15 cellular contexts compared by ENCODE assay signal in genomic region chr18:29840101-29840500, GRCh38.
DNase-seq lines count a peak whose midpoint lies in the region; ATAC-seq, FAIRE-seq and TF ChIP-seq lines count a peak whose summit lies in the region.
"Had no signal": no experiment of that assay in that cellular context is flagged by ENCODE, and none has a peak within 500 bp of the region (broad histone marks: within the 10 kb centered on the region; RNA-seq: fewer than 3 reads in every experiment).

No MANE protein-coding gene starts in this region.

- no peak overlapping the region for H3K27ac Mint-ChIP-seq in nephron progenitor cell

- H3K4me1 Mint-ChIP-seq in nephron progenitor cell = no peaks in the 10 kb centered on the region

- H3K4me3 ChIP-seq in AG10803 (ENCODE audit: low read length) (no peak overlapping the region), vagina (no peak overlapping the region)
- H3K4me3 ChIP-seq: body of pancreas had no signal

- intact Hi-C loops in vagina (cut with DNase I) = no loop called here

- peak; percentile 100 for ATAC-seq in foreskin keratinocyte
- ATAC-seq: body of pancreas had no signal

- no peak for FAIRE-seq in frontal cortex (lab: Jason Lieb, UNC)
- FAIRE-seq: islet of Langerhans had no signal

- no peak overlapping the region for H3K4me3 Mint-ChIP-seq in nephron progenitor cell

- H3K9me3 Mint-ChIP-seq in nephron progenitor cell = no peaks in the 10 kb centered on the region

- H3K27ac ChIP-seq in foreskin keratinocyte (no peak overlapping the region), vagina (no peak overlapping the region)
- H3K27ac ChIP-seq: body of pancreas had no signal

- no peaks in the 10 kb centered on the region for H3K9me3 ChIP-seq in vagina
- H3K9me3 ChIP-seq: body of pancreas had no signal

- DNase-seq in AG10803 (ENCODE audit: low read depth) (peak; percentile 81), HK-2 (ENCODE audit: unreplicated experiment) (peak; percentile 4), amniotic epithelial cell (ENCODE audit: low read depth) (peak; percentile 91), foreskin keratinocyte (peak; percentile 57 to 81), vagina (ENCODE audit: extremely low spot score in 2 of 2) (no peak), NCI-H510A treated with DMSO at 0.1 percent for 48 hours (lab: John Stamatoyannopoulos, UW) (no peak), nephron progenitor cell (no peak), frontal cortex (ENCODE audit: low spot score in 2 of 2) (no peak)
- DNase-seq: activated CD4-positive, CD25-positive, alpha-beta regulatory T cell treated with anti-CD3 and anti-CD28 coated beads, Interleukin-2, amount 50 U/mL, for 72 hours; activated T-cell treated with anti-CD3 and anti-CD28 coated beads, Interleukin-2, amount 50 U/mL, for 48 hours; body of pancreas; NCI-H1694; stimulated activated CD4-positive, alpha-beta T cell treated with anti-CD3 and anti-CD28 coated beads, Interleukin-4, amount 100 ng/mL, for 24 hours; stimulated activated naive CD4-positive, alpha-beta T cell had no signal

- no peaks in the 10 kb centered on the region for H3K4me1 ChIP-seq in foreskin keratinocyte
- H3K4me1 ChIP-seq in vagina = no peaks in the 10 kb centered on the region
- H3K4me1 ChIP-seq: body of pancreas had no signal

- H3K36me3 ChIP-seq in vagina = no peaks in the 10 kb centered on the region

- H3K27me3 ChIP-seq in foreskin keratinocyte (no peaks in the 10 kb centered on the region), vagina (no peaks in the 10 kb centered on the region)
- H3K27me3 ChIP-seq: body of pancreas had no signal

- TF ChIP-seq CTCF in AG10803 (conservative IDR thresholded peaks at IDR 0.05; ENCODE audit: low read length) (no peak), foreskin keratinocyte (conservative IDR thresholded peaks at IDR 0.05) (no peak), vagina (IDR thresholded peaks at IDR 0.05) (no peak), nephron progenitor cell (IDR thresholded peaks at IDR 0.05) (no peak)

- H3K27me3 Mint-ChIP-seq in nephron progenitor cell (ENCODE audit: low read depth, poor library complexity) = peaks cover 3% of the 10 kb centered on the region

- no peak for TF ChIP-seq POLR2A in vagina (IDR thresholded peaks at IDR 0.05)

- no peaks in the 10 kb centered on the region for H3K36me3 Mint-ChIP-seq in nephron progenitor cell (ENCODE audit: low read depth)

Comparison
In these comparisons a context has a peak if more than half of its experiments do, and no peak if none do; other contexts are left out.
1. DNase-seq: peak in AG10803 (single experiment), HK-2 (single experiment), amniotic epithelial cell (single experiment) and foreskin keratinocyte (2 of 2); none in vagina (0 of 2), NCI-H510A treated with DMSO at 0.1 percent for 48 hours (single experiment), nephron progenitor cell (single experiment) and frontal cortex (0 of 2).